ENCODE assay signal across 2 cellular contexts in genomic region chr19:34667349-34668076, GRCh38.
TF ChIP-seq lines count a peak whose summit lies in the region.

No MANE protein-coding gene starts in this region.

TF ChIP-seq in SK-N-SH, 30 proteins besides CTCF, POLR2A, EP300 and RAD21 (continued from another document):
- TF ChIP-seq RFX5 (IDR thresholded peaks at IDR 0.05; ENCODE audit: low read length) (no peak), USF2 (IDR thresholded peaks at IDR 0.05; ENCODE audit: borderline replicate concordance, low read depth, low read length) (no peak), EZH2phosphoT487 (IDR thresholded peaks at IDR 0.05; ENCODE audit: borderline replicate concordance, low read depth) (no peak), SMC3 (IDR thresholded peaks at IDR 0.05; ENCODE audit: low read depth, low read length) (no peak), MEF2A (IDR thresholded peaks at IDR 0.05; ENCODE audit: borderline replicate concordance, low read depth) (no peak), GATA2 (CRISPR knock-in tag; IDR thresholded peaks at IDR 0.05) (no peak), ELF1 (IDR thresholded peaks at IDR 0.05) (no peak), SIN3A (IDR thresholded peaks at IDR 0.05; ENCODE audit: borderline replicate concordance, low read depth, low read length) (no peak)
TF ChIP-seq in SK-N-SH: peak in this region for 0.

TF ChIP-seq in SK-N-SH treated with all-trans-retinoic acid at 6 μM for 48 hours, 23 proteins besides CTCF, POLR2A, EP300 and RAD21 (continued from another document):
- TF ChIP-seq TSHZ2 (CRISPR knock-in tag; IDR thresholded peaks at IDR 0.05): no peak
- no peak for TF ChIP-seq CREB5 (CRISPR knock-in tag; IDR thresholded peaks at IDR 0.05; ENCODE audit: low read depth)
- TF ChIP-seq PPARA (CRISPR knock-in tag; IDR thresholded peaks at IDR 0.05; ENCODE audit: borderline replicate concordance): no peak
- no peak for TF ChIP-seq ZFP30 (CRISPR knock-in tag; IDR thresholded peaks at IDR 0.05)
- no peak for TF ChIP-seq CSDC2 (CRISPR knock-in tag; IDR thresholded peaks at IDR 0.05)
- no peak for TF ChIP-seq CSRNP3 (CRISPR knock-in tag; IDR thresholded peaks at IDR 0.05)
- TF ChIP-seq SNAI2 (CRISPR knock-in tag; IDR thresholded peaks at IDR 0.05): no peak
- no peak for TF ChIP-seq TOX (CRISPR knock-in tag; IDR thresholded peaks at IDR 0.05; ENCODE audit: borderline replicate concordance)
- no peak for TF ChIP-seq ISL1 (CRISPR knock-in tag; IDR thresholded peaks at IDR 0.05)
- TF ChIP-seq BACH2 (CRISPR knock-in tag; IDR thresholded peaks at IDR 0.05; ENCODE audit: borderline replicate concordance): no peak
- TF ChIP-seq ZNF565 (CRISPR knock-in tag; conservative IDR thresholded peaks at IDR 0.05; ENCODE audit: low read depth): no peak
- TF ChIP-seq PATZ1 (CRISPR knock-in tag; IDR thresholded peaks at IDR 0.05; ENCODE audit: borderline replicate concordance): no peak
